In the genomic region with DNA sequence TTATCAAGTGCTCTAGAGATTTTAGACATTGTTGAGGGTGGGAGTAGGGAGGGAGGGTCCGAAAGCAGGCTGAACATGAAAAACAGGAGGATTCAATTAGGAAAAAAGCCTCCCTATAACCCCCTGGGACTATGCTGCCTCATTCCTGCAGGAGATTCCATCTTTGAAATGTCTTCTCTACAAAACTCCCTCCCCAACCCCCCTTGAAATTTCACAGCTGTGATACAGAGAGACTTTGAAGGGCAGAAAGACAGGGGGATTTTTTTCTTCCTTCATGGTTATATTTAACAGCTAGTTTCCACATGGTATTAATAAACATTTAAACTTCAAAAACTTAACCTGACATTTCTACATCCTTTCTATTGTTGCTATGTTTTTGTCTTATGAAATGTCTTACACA, we compare ENCODE assay signal across 22 cellular contexts.
"Had no signal": no experiment of that assay in that cellular context is flagged by ENCODE, and none has a peak within 500 bp of the region (broad histone marks: within the 10 kb centered on the region; RNA-seq: fewer than 3 reads in every experiment).

No MANE protein-coding gene starts in this region.

- H3K27me3 ChIP-seq: ovary, upper lobe of left lung had no signal

- H3K27ac ChIP-seq: foreskin keratinocyte, lower lobe of right lung, ovary, upper lobe of left lung had no signal

- H3K4me1 ChIP-seq: foreskin keratinocyte, lower lobe of right lung, upper lobe of left lung had no signal

- H3K4me1 Mint-ChIP-seq: activated B cell treated with CpG ODN at 0.5 μM for 24 hours; activated CD4-positive, alpha-beta T cell treated with anti-CD3 and anti-CD28 coated beads, Interleukin-2, amount 10 ng/mL, durations not matched to agents 24 days and 14 days; central memory CD8-positive, alpha-beta T cell had no signal

- H3K9me3 ChIP-seq: lower lobe of right lung, ovary had no signal

- H3K36me3 ChIP-seq: lower lobe of right lung, ovary, spleen, upper lobe of left lung had no signal

- H3K9me3 Mint-ChIP-seq: activated B cell treated with CpG ODN at 0.5 μM for 24 hours; activated CD4-positive, alpha-beta T cell treated with anti-CD3 and anti-CD28 coated beads, Interleukin-2, amount 10 ng/mL, durations not matched to agents 24 days and 14 days; central memory CD8-positive, alpha-beta T cell had no signal

- H3K36me3 Mint-ChIP-seq: activated naive CD8-positive, alpha-beta T cell; brain had no signal

- H3K27ac Mint-ChIP-seq: activated B cell treated with CpG ODN at 0.5 μM for 24 hours; activated CD4-positive, alpha-beta T cell treated with anti-CD3 and anti-CD28 coated beads, Interleukin-2, amount 10 ng/mL, durations not matched to agents 24 days and 14 days; activated CD8-positive, alpha-beta T cell treated with anti-CD3 and anti-CD28 coated beads, Interleukin-2, amount 10 ng/mL, durations not matched to agents 7 days and 5 days; activated naive CD8-positive, alpha-beta T cell; activated T-cell treated with anti-CD3 and anti-CD28 coated beads, Interleukin-2, amount 50 U/mL, for 72 hours; stimulated activated naive CD8-positive, alpha-beta T cell treated with anti-CD3 and anti-CD28 coated beads, Interleukin-15, amount 100 ng/mL, for 72 hours had no signal

- H3K4me3 Mint-ChIP-seq: activated B cell treated with CpG ODN at 0.5 μM for 24 hours; activated CD4-positive, alpha-beta T cell treated with anti-CD3 and anti-CD28 coated beads, Interleukin-2, amount 10 ng/mL, durations not matched to agents 24 days and 14 days; activated CD8-positive, alpha-beta T cell treated with anti-CD3 and anti-CD28 coated beads, Interleukin-2, amount 10 ng/mL, durations not matched to agents 7 days and 5 days; activated naive CD8-positive, alpha-beta T cell; activated T-cell treated with anti-CD3 and anti-CD28 coated beads, Interleukin-2, amount 50 U/mL, for 72 hours; brain; central memory CD8-positive, alpha-beta T cell; neural crest cell; stimulated activated naive CD8-positive, alpha-beta T cell treated with anti-CD3 and anti-CD28 coated beads, Interleukin-15, amount 100 ng/mL, for 72 hours had no signal

- H3K4me3 ChIP-seq: lower lobe of right lung, ovary, spleen, upper lobe of left lung had no signal

- FAIRE-seq: TTC549 had no signal

- ATAC-seq: activated CD8-positive, alpha-beta T cell treated with anti-CD3 and anti-CD28 coated beads, Interleukin-2, amount 10 ng/mL, durations not matched to agents 7 days and 5 days; activated T-cell treated with anti-CD3 and anti-CD28 coated beads, Interleukin-2, amount 50 U/mL, for 72 hours; foreskin keratinocyte; lower lobe of right lung; sciatic nerve; stimulated activated naive CD8-positive, alpha-beta T cell treated with anti-CD3 and anti-CD28 coated beads, Interleukin-15, amount 100 ng/mL, for 72 hours had no signal

- DNase-seq: activated B cell treated with CpG ODN at 0.5 μM for 24 hours; activated CD4-positive, alpha-beta T cell treated with anti-CD3 and anti-CD28 coated beads, Interleukin-2, amount 10 ng/mL, durations not matched to agents 24 days and 14 days; activated CD8-positive, alpha-beta memory T cell treated with anti-CD3 and anti-CD28 coated beads, Interleukin-2, amount 50 U/mL, for 48 hours; activated CD8-positive, alpha-beta T cell treated with anti-CD3 and anti-CD28 coated beads, Interleukin-2, amount 10 ng/mL, durations not matched to agents 7 days and 5 days; activated gamma-delta T cell treated with Interleukin-2 at 50 U/mL for 16 hours; activated T-cell treated with anti-CD3 and anti-CD28 coated beads, Interleukin-2, amount 50 U/mL, for 72 hours; cortex of kidney; effector CD8-positive, alpha-beta T cell; foreskin keratinocyte; glutamatergic neuron; lower lobe of right lung; ovary; spleen; stimulated activated naive CD8-positive, alpha-beta T cell treated with anti-CD3 and anti-CD28 coated beads, Interleukin-15, amount 100 ng/mL, for 72 hours; SW 1271; upper lobe of left lung had no signal
